In genomic region chr6:28355743-28356665, GRCh38 we compare ENCODE assay signal across 8 cellular contexts. TPM values are rescaled to one million over a fixed set of nuclear protein-coding genes. Genes with fewer than 3 reads are reported as not detected.
DNase-seq lines count a peak whose midpoint lies in the region; FAIRE-seq lines count a peak whose summit lies in the region.

No MANE protein-coding gene starts in this region.

- no peak overlapping the region for H3K4me3 ChIP-seq in NT2/D1 (ENCODE audit: insufficient read length, low read depth)
- H3K4me3 ChIP-seq in mesodermal cell (ENCODE audit: extremely low read depth, insufficient read depth, low read length, poor library complexity, severe bottlenecking) = peak overlapping the region; percentile 20

- DNase-seq in Ammon's horn (ENCODE audit: low spot score) (peak; percentile 93), GM19239 (ENCODE audit: insufficient read length, low spot score) (peak; percentile 35), HuH-7 (ENCODE audit: low spot score) (peak; percentile 45), NT2/D1 (ENCODE audit: low read depth, low spot score) (peak; percentile 72), activated T-cell treated with anti-CD3 and anti-CD28 coated beads for 1 hour (ENCODE audit: low read depth) (peak; percentile 30), epidermal melanocyte (ENCODE audit: insufficient read length, low spot score) (peak; percentile 57)
- DNase-seq in stimulated activated CD8-positive, alpha-beta memory T cell treated with anti-CD3 and anti-CD28 coated beads, Interleukin-4, amount 100 ng/mL, for 48 hours = peak; percentile 62

- peaks cover 2% of the 10 kb centered on the region for H3K4me1 ChIP-seq in NT2/D1 (ENCODE audit: insufficient read depth, insufficient read length)
- H3K4me1 ChIP-seq in mesodermal cell (ENCODE audit: control insufficient read depth, insufficient read depth, low read length, poor library complexity, severe bottlenecking) = peaks cover 9% of the 10 kb centered on the region

- H3K9ac ChIP-seq in NT2/D1 (ENCODE audit: insufficient read length, low read depth) = peak overlapping the region; percentile 29

- no peaks in the 10 kb centered on the region for H3K27me3 ChIP-seq in NT2/D1 (ENCODE audit: insufficient read depth, insufficient read length)

- peak overlapping the region; percentile 50 for H3K27ac ChIP-seq in mesodermal cell (ENCODE audit: low read depth, low read length, severe bottlenecking)

- H3K9me3 ChIP-seq in NT2/D1 (ENCODE audit: insufficient read depth, low read length) = peaks cover 10% of the 10 kb centered on the region; the same call in 1 of the 2 replicates
- H3K9me3 ChIP-seq in mesodermal cell (ENCODE audit: control insufficient read depth, low read length) = no peaks in the 10 kb centered on the region

- FAIRE-seq in GM19239 (lab: Jason Lieb, UNC) = peak; percentile 94

- H3K36me3 ChIP-seq in NT2/D1 (ENCODE audit: insufficient read depth, insufficient read length, low read length) (peaks cover 13% of the 10 kb centered on the region), mesodermal cell (ENCODE audit: control insufficient read depth, insufficient read depth, low read length) (peaks cover 28% of the 10 kb centered on the region)

- WGBS in mesodermal cell (ENCODE audit: insufficient coverage in 2 of 2), 2 experiments = 30 to 34% methylated on average over 18 to 19 of the region's 19 CpGs

RNA-seq across cellular contexts. Expression of gene ZKSCAN3, which starts 6.3 kb away (rescaled TPM):
- 5.6 TPM for polyA plus RNA-seq in mesodermal cell (2013, experiment 1 of 2)
- 6.8 TPM for polyA plus RNA-seq in mesodermal cell (2013, experiment 2 of 2)

RNA-seq across cellular contexts. Expression of gene ZSCAN31, which starts 20.1 kb away (rescaled TPM):
- 2.9 TPM for polyA plus RNA-seq in mesodermal cell (2013, experiment 1 of 2)
- polyA plus RNA-seq in mesodermal cell (2013, experiment 2 of 2) = 2.8 TPM

RNA-seq across cellular contexts. Expression of gene ZSCAN12, which starts 43.5 kb away (rescaled TPM):
- 7.1 TPM for polyA plus RNA-seq in mesodermal cell (2013, experiment 1 of 2)
- polyA plus RNA-seq in mesodermal cell (2013, experiment 2 of 2) = 7.5 TPM

Comparison
In these comparisons a context has a peak if more than half of its experiments do, and no peak if none do; other contexts are left out.
1. DNase-seq: peak in every context shown above with its lines; median percentile 93 in Ammon's horn; 72 in NT2/D1; 62 in stimulated activated CD8-positive, alpha-beta memory T cell treated with anti-CD3 and anti-CD28 coated beads, Interleukin-4, amount 100 ng/mL, for 48 hours; 57 in epidermal melanocyte; 45 in HuH-7; 35 in GM19239; 30 in activated T-cell treated with anti-CD3 and anti-CD28 coated beads for 1 hour.